26 cellular contexts compared by ENCODE assay signal in genomic region chr10:75709830-75710229, GRCh38.
"Had no signal": no experiment of that assay in that cellular context is flagged by ENCODE, and none has a peak within 500 bp of the region (broad histone marks: within the 10 kb centered on the region; RNA-seq: fewer than 3 reads in every experiment).

No MANE protein-coding gene starts in this region.

- H3K27ac ChIP-seq: coronary artery, dorsolateral prefrontal cortex, esophagus squamous epithelium, gastrocnemius medialis, heart right ventricle, left lung, lower lobe of right lung had no signal

- H3K27ac Mint-ChIP-seq: mesothelial cell of epicardium, naive B cell had no signal

- ATAC-seq: gastrocnemius medialis, heart right ventricle, left colon, left lung, left ventricle myocardium superior, lower lobe of right lung, mucosa of descending colon had no signal

- H3K36me3 Mint-ChIP-seq: mesothelial cell of epicardium, naive B cell had no signal

- H3K9me3 ChIP-seq: esophagus squamous epithelium, gastrocnemius medialis, heart right ventricle, left lung, lower lobe of right lung, mucosa of descending colon had no signal

- H3K36me3 ChIP-seq: esophagus squamous epithelium, gastrocnemius medialis, heart right ventricle, left lung, lower lobe of right lung had no signal

- H3K4me1 ChIP-seq: gastrocnemius medialis, lower lobe of right lung had no signal

- H3K4me3 ChIP-seq: coronary artery, dorsolateral prefrontal cortex, esophagus squamous epithelium, gastrocnemius medialis, heart right ventricle, left lung, lower lobe of right lung, mucosa of descending colon had no signal

- H3K4me3 Mint-ChIP-seq: mesothelial cell of epicardium, naive B cell had no signal

- DNase-seq: dermis blood vessel endothelial cell; dorsolateral prefrontal cortex; effector CD4-positive, alpha-beta T cell; effector memory CD4-positive, alpha-beta T cell; esophagus squamous epithelium; foreskin fibroblast; foreskin melanocyte; gastrocnemius medialis; glutamatergic neuron; head of caudate nucleus; heart right ventricle; hippocampal formation; kidney glomerular epithelial cell; left colon; left lung; left ventricle myocardium superior; lower lobe of right lung; mesenchymal stem cell; mucosa of descending colon; naive B cell had no signal

- FAIRE-seq: colon, endothelial cell of umbilical vein, islet of Langerhans, keratinocyte had no signal

- H3K27me3 ChIP-seq: esophagus squamous epithelium, gastrocnemius medialis, heart right ventricle, left lung had no signal
